In the genomic region with DNA sequence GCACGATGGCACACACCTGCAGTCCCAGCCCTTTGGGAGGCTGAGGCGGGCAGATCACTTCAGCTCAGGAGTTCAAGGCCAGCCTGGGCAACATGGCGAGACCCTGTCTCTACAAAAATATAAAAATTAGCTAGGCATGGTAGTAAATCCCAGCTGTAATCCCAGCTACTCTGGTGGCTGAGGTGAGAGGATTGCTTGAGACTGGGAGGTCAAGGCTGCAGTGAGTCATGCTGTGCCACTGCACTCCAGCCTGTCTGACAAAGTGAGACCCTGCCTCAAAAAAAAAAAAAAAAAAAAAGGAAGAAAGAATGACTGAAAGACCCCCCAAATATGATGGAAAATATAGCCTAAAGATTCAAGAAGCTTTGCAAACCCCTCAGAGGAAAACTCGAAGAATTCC, we compare ENCODE assay signal across 16 cellular contexts. TPM values are rescaled to one million over a fixed set of nuclear protein-coding genes. Genes with fewer than 3 reads are reported as not detected.
A peak's percentile ranks its signal among the peaks of the same experiment; 100 is the strongest.
DNase-seq lines count a peak whose midpoint lies in the region; ATAC-seq and TF ChIP-seq lines count a peak whose summit lies in the region.
"Had no signal": no experiment of that assay in that cellular context is flagged by ENCODE, and none has a peak within 500 bp of the region (broad histone marks: within the 10 kb centered on the region; RNA-seq: fewer than 3 reads in every experiment).

No MANE protein-coding gene starts in this region.

- peak overlapping the region; percentile 37 for H2BK12ac ChIP-seq in trophoblast cell (ENCODE audit: low read length)

- peak overlapping the region; percentile 88 for H2AK5ac ChIP-seq in trophoblast cell (ENCODE audit: low read length)

- 72% methylated on average over 4 of the region's 4 CpGs for WGBS in SK-N-SH (ENCODE audit: low lambda C conversion rate)
- WGBS in gastroesophageal sphincter (ENCODE audit: low coverage in 1 of 2), 2 donors: 64 to 72% methylated on average over 3 to 4 of the region's 4 CpGs
- no CpG with 5 or more reads among the region's 4 CpGs for WGBS in trophoblast cell (ENCODE audit: extremely low coverage, insufficient coverage, insufficient read length)

- peaks cover 42% of the 10 kb centered on the region for H3K79me1 ChIP-seq in trophoblast cell (ENCODE audit: low read length)

- H3K36me3 Mint-ChIP-seq in activated naive CD8-positive, alpha-beta T cell treated with anti-CD3 and anti-CD28 coated beads, Interleukin-2, amount 50 U/mL, for 24 hours (ENCODE audit: low read depth): no peaks in the 10 kb centered on the region

- peak overlapping the region; percentile 55 for H3K4ac ChIP-seq in trophoblast cell (ENCODE audit: low read depth, low read length)

- peak overlapping the region; percentile 97 for H2BK120ac ChIP-seq in trophoblast cell (ENCODE audit: insufficient read depth, low read length, poor library complexity)

- H3K27ac Mint-ChIP-seq in activated naive CD8-positive, alpha-beta T cell treated with anti-CD3 and anti-CD28 coated beads, Interleukin-2, amount 50 U/mL, for 24 hours: no peak overlapping the region

- H3K9ac ChIP-seq in SK-N-SH (peak overlapping the region; percentile 4; the same call in 1 of the 2 replicates), trophoblast cell (ENCODE audit: low read length) (no peak overlapping the region)

- peak overlapping the region; percentile 93 for H4K91ac ChIP-seq in trophoblast cell (ENCODE audit: low read depth, low read length)

- H3F3A ChIP-seq in SK-N-SH (replicated peaks; ENCODE audit: insufficient read depth): peaks cover 12% of the 10 kb centered on the region

- TF ChIP-seq EP300 in SK-N-SH (IDR thresholded peaks at IDR 0.05; ENCODE audit: borderline replicate concordance in 1 of 2, low read depth in 1 of 2, low read length in 1 of 2): no peak
- TF ChIP-seq EP300 in gastroesophageal sphincter (IDR thresholded peaks at IDR 0.05): no peak

- H3K27me3 Mint-ChIP-seq in activated naive CD8-positive, alpha-beta T cell treated with anti-CD3 and anti-CD28 coated beads, Interleukin-2, amount 50 U/mL, for 24 hours: no peaks in the 10 kb centered on the region

- H3K9me3 Mint-ChIP-seq in activated naive CD8-positive, alpha-beta T cell treated with anti-CD3 and anti-CD28 coated beads, Interleukin-2, amount 50 U/mL, for 24 hours: no peaks in the 10 kb centered on the region

- H3K23ac ChIP-seq in trophoblast cell (ENCODE audit: low read length): no peak overlapping the region

- H2AFZ ChIP-seq in SK-N-SH (ENCODE audit: low read depth) (peak overlapping the region; percentile 70; the same call in 1 of the 2 replicates), trophoblast cell (ENCODE audit: insufficient read depth, low read length, poor library complexity) (no peak overlapping the region)

- POLR2A ChIA-PET in SK-N-SH (lab: Yijun Ruan, JAX): interaction anchor here (0.6 kb wide), 1 partner anchor 544 kb away, joined by 3 read pairs; no protein-coding TSS in a partner anchor

- H3K4me2 ChIP-seq in SK-N-SH (peak overlapping the region; percentile 23; the same call in 1 of the 2 replicates), trophoblast cell (ENCODE audit: low read length) (no peak overlapping the region)

- peaks cover 22 to 32% of the 10 kb centered on the region in 2 experiments; a peak in 3 of 4 replicates for H3K4me1 ChIP-seq in SK-N-SH (ENCODE audit: control insufficient read depth in 1 of 2, insufficient read depth in 2 of 2, low read depth in 1 of 2, low read length in 1 of 2)
- peaks cover 36 to 87% (median 38%) of the 10 kb centered on the region in 3 donors for H3K4me1 ChIP-seq in gastroesophageal sphincter
- H3K4me1 ChIP-seq in trophoblast cell (ENCODE audit: control insufficient read depth in 1 of 2, insufficient read depth in 2 of 2, low read length in 2 of 2): peaks cover 20 to 40% of the 10 kb centered on the region in 2 experiments

- no peak for TF ChIP-seq POLR2A in gastroesophageal sphincter (IDR thresholded peaks at IDR 0.05)

- DNase-seq in SK-N-SH (no peak), trophoblast cell (no peak), GM10266 (ENCODE audit: extremely low spot score) (no peak)
- DNase-seq in activated naive CD8-positive, alpha-beta T cell treated with anti-CD3 and anti-CD28 coated beads, Interleukin-2, amount 50 U/mL, for 24 hours: no peak
- DNase-seq: 8988T, NCI-H1417 treated with DMSO at 0.1 percent for 48 hours, NCI-H2029, NCI-H510A, SHP77 treated with DMSO at 0.1 percent for 48 hours had no signal

- peaks cover 3% of the 10 kb centered on the region for H3K4me1 Mint-ChIP-seq in activated naive CD8-positive, alpha-beta T cell treated with anti-CD3 and anti-CD28 coated beads, Interleukin-2, amount 50 U/mL, for 24 hours

- H3K18ac ChIP-seq in trophoblast cell (ENCODE audit: low read length): peak overlapping the region; percentile 46

- CTCF ChIA-PET in SK-N-SH (lab: Yijun Ruan, JAX): interaction anchor here (1.1 to 2.7 kb wide), 2 partner anchors 10 to 16 kb away, joined by 5 to 14 read pairs; no protein-coding TSS in a partner anchor

- H4K12ac ChIP-seq in trophoblast cell (ENCODE audit: low read depth, low read length): no peak overlapping the region

- TF ChIP-seq CTCF in SK-N-SH (IDR thresholded peaks at IDR 0.05) (no peak), gastroesophageal sphincter (IDR thresholded peaks at IDR 0.05) (no peak), GM10266 (IDR thresholded peaks at IDR 0.05; ENCODE audit: control insufficient read depth, insufficient read depth, low read depth, missing control alignments) (no peak)

- H3K9me2 ChIP-seq in SK-N-SH: no peaks in the 10 kb centered on the region

- no peaks in the 10 kb centered on the region for H3K27me3 ChIP-seq in SK-N-SH (ENCODE audit: insufficient read depth)
- H3K27me3 ChIP-seq in gastroesophageal sphincter: no peaks in the 10 kb centered on the region
- no peaks in the 10 kb centered on the region for H3K27me3 ChIP-seq in trophoblast cell (ENCODE audit: insufficient read depth, low read length)

- H2BK5ac ChIP-seq in trophoblast cell (ENCODE audit: low read depth, low read length, poor library complexity): peak overlapping the region; percentile 94

- H3K27ac ChIP-seq in SK-N-SH (ENCODE audit: low read depth in 2 of 2, low read length in 1 of 2) (peak overlapping the region in 1 of 2 experiments; percentile 11; a peak in 1 of 4 replicates), gastroesophageal sphincter (peak overlapping the region; percentile 75 to 89 (median 84)), trophoblast cell (ENCODE audit: low read depth, low read length) (peak overlapping the region; percentile 94)
- H3K27ac ChIP-seq: C4-2B had no signal

- peak overlapping the region; percentile 32 for H4K8ac ChIP-seq in trophoblast cell (ENCODE audit: low read depth, low read length)

- no peak for ATAC-seq in SK-N-SH treated with all-trans-retinoic acid at 6 μM for 48 hours
- no peak for ATAC-seq in gastroesophageal sphincter
- no peak for ATAC-seq in HG03571 (IDR thresholded peaks at IDR 0.05; ENCODE audit: unreplicated experiment)
- ATAC-seq in esophagus mucosa: no peak
- no peak for ATAC-seq in activated naive CD8-positive, alpha-beta T cell treated with anti-CD3 and anti-CD28 coated beads, Interleukin-2, amount 50 U/mL, for 24 hours

- H3K9me3 ChIP-seq in SK-N-SH: no peaks in the 10 kb centered on the region
- no peaks in the 10 kb centered on the region for H3K9me3 ChIP-seq in gastroesophageal sphincter
- no peaks in the 10 kb centered on the region for H3K9me3 ChIP-seq in trophoblast cell (ENCODE audit: insufficient read depth, low read depth, low read length)

- H3K36me3 ChIP-seq in SK-N-SH (replicated peaks in 1 of 2; ENCODE audit: control insufficient read depth in 1 of 2, insufficient read depth in 2 of 2, low read length in 1 of 2): no peaks in the 10 kb centered on the region
- no peaks in the 10 kb centered on the region for H3K36me3 ChIP-seq in gastroesophageal sphincter
- no peaks in the 10 kb centered on the region for H3K36me3 ChIP-seq in trophoblast cell (ENCODE audit: control insufficient read depth in 1 of 2, insufficient read depth in 2 of 2, low read length in 2 of 2)

- H3K4me3 ChIP-seq in SK-N-SH (ENCODE audit: low read depth in 2 of 2, low read length in 1 of 2): no peak overlapping the region
- no peak overlapping the region for H3K4me3 ChIP-seq in gastroesophageal sphincter
- no peak overlapping the region for H3K4me3 ChIP-seq in trophoblast cell (ENCODE audit: low read depth, low read length)

- no peak for TF ChIP-seq RAD21 in SK-N-SH (IDR thresholded peaks at IDR 0.05; ENCODE audit: low read length)

- H3K14ac ChIP-seq in trophoblast cell (ENCODE audit: low read length): peak overlapping the region; percentile 61

- H4K20me1 ChIP-seq in SK-N-SH (ENCODE audit: insufficient read depth): no peaks in the 10 kb centered on the region

- H3K79me2 ChIP-seq in SK-N-SH (ENCODE audit: insufficient read depth) (no peaks in the 10 kb centered on the region), trophoblast cell (ENCODE audit: control insufficient read depth, insufficient read depth, low read length, poor library complexity) (peaks cover 9% of the 10 kb centered on the region)

- no peak overlapping the region for H3K4me3 Mint-ChIP-seq in activated naive CD8-positive, alpha-beta T cell treated with anti-CD3 and anti-CD28 coated beads, Interleukin-2, amount 50 U/mL, for 24 hours

TF ChIP-seq in SK-N-SH, 30 proteins besides CTCF, POLR2A, EP300 and RAD21 (continues in another document):
- TF ChIP-seq MXI1 (IDR thresholded peaks at IDR 0.05; ENCODE audit: low read depth, low read length) (no peak), MEF2A (IDR thresholded peaks at IDR 0.05; ENCODE audit: borderline replicate concordance, low read depth) (no peak), TCF12 (IDR thresholded peaks at IDR 0.05) (no peak), EZH2phosphoT487 (IDR thresholded peaks at IDR 0.05; ENCODE audit: borderline replicate concordance, low read depth) (no peak), CHD2 (IDR thresholded peaks at IDR 0.05; ENCODE audit: low read length, partially characterized antibody) (no peak), NRF1 (IDR thresholded peaks at IDR 0.05; ENCODE audit: low read depth, low read length) (no peak), FOSL2 (IDR thresholded peaks at IDR 0.05; ENCODE audit: borderline replicate concordance, low read depth) (no peak)

RNA-seq across cellular contexts. Expression of a gene that starts 26.8 kb away (rescaled TPM):
- polyA plus RNA-seq in SK-N-SH (2012; rRNA removed): not detected in 2 replicates
- polyA plus RNA-seq in SK-N-SH (2012; cell fraction: cytosol; rRNA removed): not detected in 2 replicates
- not detected in 2 replicates for polyA plus RNA-seq in SK-N-SH (2012; cell fraction: nucleus; rRNA removed)
- total RNA-seq in gastroesophageal sphincter (10 to 100 TPM; 18.6 to 33.6 (median 24.4) TPM), esophagus mucosa (not detected)
- 3.4 and 3.6 TPM in 2 replicates for polyA plus RNA-seq in trophoblast cell (2013)
- total RNA-seq: IMR-90, LHCN-M2 had no signal
- polyA plus RNA-seq: IMR-90 had no signal

Comparison
In these comparisons a context has a peak if more than half of its experiments do, and no peak if none do; other contexts are left out.
1. RNA of a gene that starts 26.8 kb away (total RNA-seq): 18.6 to 33.6 TPM in gastroesophageal sphincter; not detected in esophagus mucosa (single experiment); every median in the first group is over 10 times any median in the second.